1 cellular context compared by ENCODE assay signal in the genomic region with DNA sequence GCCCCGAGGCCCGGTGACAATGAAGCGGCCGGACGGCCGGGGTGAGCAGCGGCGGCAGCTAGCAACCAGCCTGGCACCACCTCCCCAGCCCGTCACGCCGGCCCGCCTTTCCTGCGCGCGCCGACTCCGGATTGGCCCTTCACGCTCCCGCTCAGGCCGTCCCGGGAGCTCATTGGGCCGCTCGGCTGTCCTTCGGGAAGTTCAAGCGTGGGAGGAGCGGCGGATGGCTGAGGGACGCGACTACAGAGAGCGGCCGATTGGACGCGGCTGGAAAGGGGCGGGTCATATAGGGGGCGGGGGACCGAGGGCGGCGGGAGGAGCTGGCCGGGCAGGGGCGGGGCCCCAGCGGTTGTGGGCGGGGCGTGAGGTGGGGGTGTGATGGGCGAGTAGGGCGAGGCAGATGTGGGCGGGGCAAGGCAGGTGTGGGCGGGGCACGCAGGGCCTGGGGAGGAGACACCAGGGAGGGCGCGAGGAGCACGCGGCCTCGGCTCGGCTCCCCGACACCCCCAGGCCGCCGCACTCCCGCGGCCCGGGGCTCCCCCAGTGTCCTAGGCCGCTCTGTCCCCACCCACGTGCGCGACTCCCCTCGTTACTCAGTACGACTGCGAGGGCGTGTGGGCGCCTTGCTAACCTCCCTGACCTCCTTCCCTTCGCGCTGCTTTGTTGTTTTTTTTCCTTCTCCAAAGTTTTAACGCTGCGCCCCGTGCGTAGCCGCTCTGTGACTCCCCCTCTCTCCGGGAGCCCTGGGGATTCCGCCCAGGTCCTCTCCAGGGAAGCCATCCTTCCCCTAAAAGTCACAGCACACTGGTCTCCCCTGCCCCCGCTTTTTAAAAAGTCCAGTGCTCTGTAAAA.
TF ChIP-seq lines count a peak whose summit lies in the region.

TSS of gene CEP131 (minus strand) at position 60 of the 852 bp plus-strand sequence. CDS start 2,909 bp downstream, outside the sequence.

TF ChIP-seq in K562, 482 proteins besides CTCF, POLR2A, EP300 and RAD21 (continued from another document):
- TF ChIP-seq MYNN (IDR thresholded peaks at IDR 0.05) (no peak), MYNN (CRISPR knock-in tag; IDR thresholded peaks at IDR 0.05) (no peak), RB1 (IDR thresholded peaks at IDR 0.05; ENCODE audit: low read depth) (peak; percentile 99), U2AF2 (optimal IDR thresholded peaks at IDR 0.05; ENCODE audit: low read depth, low read length) (no peak)
TF ChIP-seq in K562: peak in this region for 111.
